In the genomic region with DNA sequence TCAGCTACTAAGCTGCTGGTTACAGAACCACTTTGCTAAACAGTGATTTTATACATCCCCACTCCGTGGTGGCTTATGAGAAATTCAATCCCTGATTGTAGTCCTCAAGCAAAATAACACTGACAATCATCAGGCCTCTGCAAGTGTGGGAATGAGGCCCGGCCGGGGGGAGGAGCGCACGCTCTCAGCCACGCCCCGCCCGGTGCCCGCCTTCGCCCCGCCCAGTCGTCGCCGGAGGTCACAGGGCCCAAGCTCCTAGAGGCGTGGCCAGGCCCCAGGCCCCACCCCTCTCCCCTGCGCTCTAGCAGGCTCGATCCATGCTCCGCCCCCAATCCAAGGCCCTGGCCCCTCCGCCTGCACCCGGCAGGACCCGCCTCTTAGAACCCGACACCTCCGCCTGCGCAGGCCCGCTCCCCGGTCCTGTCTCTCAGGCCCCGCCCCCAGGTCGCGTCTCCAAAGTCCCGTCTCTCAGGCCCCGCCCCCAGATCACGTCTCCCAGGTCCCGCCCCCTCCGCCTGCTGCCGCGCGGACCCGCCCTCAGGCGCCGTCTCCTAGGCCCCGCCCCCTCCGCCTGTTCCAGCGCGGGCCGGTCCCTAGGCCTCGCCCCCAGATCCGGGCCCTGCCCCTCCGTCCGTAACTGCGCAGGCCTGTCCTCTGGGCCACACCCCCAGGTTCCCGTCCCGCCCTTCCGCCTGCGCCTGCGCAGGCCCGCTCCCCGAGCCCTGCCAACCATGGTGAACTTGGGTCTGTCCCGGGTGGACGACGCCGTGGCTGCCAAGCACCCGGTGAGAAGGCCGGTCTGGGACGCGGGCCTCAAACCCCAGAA, we compare ENCODE assay signal across 8 cellular contexts. TPM values are rescaled to one million over a fixed set of nuclear protein-coding genes. Genes with fewer than 3 reads are reported as not detected.
DNase-seq lines count a peak whose midpoint lies in the region; ATAC-seq and TF ChIP-seq lines count a peak whose summit lies in the region.

Gene TMEM141 (plus strand): TSS at position 705 of the 826 bp plus-strand sequence. CDS start 27 bp downstream, at position 732.

- ATAC-seq in CD8-positive, alpha-beta T cell = peak; percentile 85
- peak; percentile 72 for ATAC-seq in GM19468 (IDR thresholded peaks at IDR 0.05; ENCODE audit: extremely low read depth, unreplicated experiment)

- no peaks in the 10 kb centered on the region for H3K36me3 ChIP-seq in CD8-positive, alpha-beta T cell (ENCODE audit: insufficient read depth, low read length)

- H3K36me3 Mint-ChIP-seq in CD8-positive, alpha-beta T cell = peaks cover 12% of the 10 kb centered on the region

- H3K27me3 Mint-ChIP-seq in CD8-positive, alpha-beta T cell (ENCODE audit: low read depth) = no peaks in the 10 kb centered on the region

- no peaks in the 10 kb centered on the region for H3K9me3 ChIP-seq in CD8-positive, alpha-beta T cell (ENCODE audit: low read length)

- CTCF ChIA-PET in CD8-positive, alpha-beta T cell (lab: Charles Lee) = interaction anchor here (0.6 to 1.7 kb wide), 4 partner anchors 9 to 245 kb away, joined by 3 to 10 read pairs (median 4); partner anchors contain the start of gene FUT7

- H3K4me1 Mint-ChIP-seq in CD8-positive, alpha-beta T cell (ENCODE audit: low read depth) = peaks cover 27% of the 10 kb centered on the region

- H3K27me3 ChIP-seq in CD8-positive, alpha-beta T cell (ENCODE audit: insufficient read depth, low read length) = no peaks in the 10 kb centered on the region

- peaks cover 29% of the 10 kb centered on the region for H3K4me1 ChIP-seq in CD8-positive, alpha-beta T cell (ENCODE audit: insufficient read depth, low read length)

- POLR2A ChIA-PET in CD8-positive, alpha-beta T cell (lab: Charles Lee) = interaction anchor here (0.8 to 1.6 kb wide), 4 partner anchors 10 to 245 kb away, joined by 3 to 9 read pairs (median 6); partner anchors contain the start of gene RABL6

- peak within 1 kb of the TSS; percentile 74 for H3K4me3 ChIP-seq in CD8-positive, alpha-beta T cell (ENCODE audit: low read depth, low read length)

- peak within 1 kb of the TSS; percentile 97 for H3K27ac Mint-ChIP-seq in CD8-positive, alpha-beta T cell

- intact Hi-C loops in CD8-positive, alpha-beta T cell (cut with DNase I, micrococcal nuclease) = loop anchor here (1.0 to 10.0 kb wide), 19 partner anchors 9 to 814 kb away; partner anchors contain the start of genes FBXW5 (in 2 of the 2), NOTCH1 (in 2 of the 2), PAXX (in 2 of the 2) and PHPT1 (in 2 of the 2)

- TF ChIP-seq CTCF in CD8-positive, alpha-beta T cell (IDR thresholded peaks at IDR 0.05) = no peak

- H3K9me3 Mint-ChIP-seq in CD8-positive, alpha-beta T cell = no peaks in the 10 kb centered on the region

- H3K27ac ChIP-seq in CD8-positive, alpha-beta T cell (ENCODE audit: low read depth, low read length) = peak within 1 kb of the TSS; percentile 88

- peak within 1 kb of the TSS; percentile 85 for H3K4me3 Mint-ChIP-seq in CD8-positive, alpha-beta T cell

- DNase-seq in CD8-positive, alpha-beta T cell = peak; percentile 99 to 100 (median 100)
- DNase-seq in HS-5 (ENCODE audit: low read depth) (peak; percentile 90), lung microvascular endothelial cell (ENCODE audit: low read depth in 2 of 2) (peak; percentile 100)
- DNase-seq in NK-92 treated with Interleukin-12 subunit alpha and Interleukin-12 subunit beta, amount 100 ng/mL, for 24 hours (lab: John Stamatoyannopoulos, UW) = peak; percentile 99
- peak; percentile 99 for DNase-seq in activated CD8-positive, alpha-beta memory T cell treated with anti-CD3 and anti-CD28 coated beads for 24 hours
- peak; percentile 99 for DNase-seq in effector CD8-positive, alpha-beta T cell (lab: John Stamatoyannopoulos, UW)
- peak; percentile 100 for DNase-seq in stimulated activated CD4-positive, alpha-beta T cell treated with anti-CD3 and anti-CD28 coated beads, TNF-alpha, amount 100 ng/mL, for 48 hours (ENCODE audit: low read depth in 3 of 3)

RNA-seq across cellular contexts. Expression of gene TMEM141, which starts in this region (rescaled TPM):
- total RNA-seq in CD8-positive, alpha-beta T cell = 10 to 100 TPM; 14.5 to 16.6 TPM
- total RNA-seq in lung microvascular endothelial cell = 65.4 and 66.7 TPM in 2 replicates

Comparison
In these comparisons a context has a peak if more than half of its experiments do, and no peak if none do; other contexts are left out.
1. Peak in every context shown above with its lines: DNase-seq, ATAC-seq, H3K4me3 ChIP-seq and H3K27ac ChIP-seq.